ENCODE assay signal across 8 cellular contexts in the genomic region with DNA sequence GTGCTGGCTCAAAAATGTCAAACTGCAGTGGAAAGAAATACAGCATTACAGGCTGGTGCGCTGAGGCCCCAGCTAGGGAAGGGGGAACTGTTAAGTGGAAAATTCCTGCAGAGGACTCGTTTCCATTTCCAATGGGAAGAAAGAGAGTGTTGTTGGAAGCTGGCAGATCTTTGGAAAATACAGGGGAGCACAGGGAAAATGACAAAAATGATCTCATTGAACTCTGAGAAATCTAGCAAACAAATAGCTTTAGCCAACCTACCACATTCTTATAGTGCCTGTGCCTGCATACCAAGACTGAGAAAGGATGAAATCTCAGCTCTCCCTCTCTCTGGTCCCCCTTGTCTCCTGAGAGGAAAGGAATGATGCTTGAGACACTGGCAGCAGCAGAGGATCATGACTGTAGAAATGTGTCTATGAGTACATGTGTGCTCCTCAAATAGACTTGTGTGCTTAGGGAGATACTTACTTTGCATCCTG.
A peak's percentile ranks its signal among the peaks of the same experiment; 100 is the strongest.
DNase-seq lines count a peak whose midpoint lies in the region; ATAC-seq, FAIRE-seq and TF ChIP-seq lines count a peak whose summit lies in the region.

No MANE protein-coding gene starts in this region.

- H4K5ac ChIP-seq in mesendoderm (ENCODE audit: low read length), result no peak overlapping the region

- no peak overlapping the region for H3K4ac ChIP-seq in mesendoderm (ENCODE audit: low read depth, low read length)

- no peak overlapping the region for H3K23ac ChIP-seq in mesendoderm (ENCODE audit: low read length)

- H3K79me2 ChIP-seq in HepG2 (ENCODE audit: insufficient read depth, low read length), result no peaks in the 10 kb centered on the region
- H3K79me2 ChIP-seq in mesendoderm (ENCODE audit: control insufficient read depth, insufficient read depth, low read length), result no peaks in the 10 kb centered on the region

- POLR2A ChIA-PET in HepG2 (lab: Yijun Ruan, JAX), result interaction anchor here (0.6 to 2.1 kb wide), 8 partner anchors 10 to 768 kb away, joined by 3 to 14 read pairs (median 4); partner anchors contain the start of gene IRS1

- in situ Hi-C loops in HepG2 (cut with HindIII; ENCODE audit: extremely low pct_ligation_motif_present, low pct_unique_long_range_greater_than_20kb), result loop anchor here (10.0 kb wide), 1 partner anchor 773 kb away; no protein-coding TSS in a partner anchor

- H4K20me1 ChIP-seq in HepG2 (ENCODE audit: insufficient read depth, low read length), result no peaks in the 10 kb centered on the region

- 1% methylated on average over 2 of the region's 2 CpGs for WGBS in HepG2 (ENCODE audit: low lambda C conversion rate)
- 42% methylated on average over 2 of the region's 2 CpGs for WGBS in right lobe of liver (ENCODE audit: insufficient coverage, low coverage, low lambda C conversion rate, missing lambda C conversion rate)
- WGBS in mesendoderm (ENCODE audit: extremely low coverage, insufficient coverage, low lambda C conversion rate), result no CpG with 5 or more reads among the region's 2 CpGs

- ATAC-seq in HepG2, result peak; percentile 60
- ATAC-seq in right lobe of liver, result no peak
- ATAC-seq in HG02623 (IDR thresholded peaks at IDR 0.05; ENCODE audit: unreplicated experiment), result no peak
- no peak for ATAC-seq in HG03280 (IDR thresholded peaks at IDR 0.05; ENCODE audit: unreplicated experiment)

- FAIRE-seq in HepG2 (lab: Jason Lieb, UNC) (no peak), GM19239 (lab: Jason Lieb, UNC) (no peak)

- intact Hi-C loops in HepG2 (cut with micrococcal nuclease; ENCODE audit: unreplicated experiment), result loop anchor here (1.0 to 5.0 kb wide), 5 partner anchors 29 to 768 kb away; no protein-coding TSS in a partner anchor
- intact Hi-C loops in right lobe of liver (cut with DNase I), result no loop called here

- TF ChIP-seq CTCF in HepG2 (CRISPR knock-in tag; IDR thresholded peaks at IDR 0.05) (no peak), right lobe of liver (IDR thresholded peaks at IDR 0.05) (no peak)

- CTCF ChIA-PET in HepG2 (lab: Yijun Ruan, JAX; ENCODE audit: low intra/inter-chr PET ratio, low total read pairs), result no interaction called here

- peaks cover 38% of the 10 kb centered on the region for H3K4me1 ChIP-seq in HepG2 (ENCODE audit: insufficient read depth, low read length)
- no peaks in the 10 kb centered on the region for H3K4me1 ChIP-seq in right lobe of liver
- H3K4me1 ChIP-seq in mesendoderm (ENCODE audit: control insufficient read depth, low read depth, low read length), result peaks cover 6% of the 10 kb centered on the region

- no peak overlapping the region for H2BK5ac ChIP-seq in mesendoderm (ENCODE audit: low read length)

- TF ChIP-seq RAD21 in HepG2 (CRISPR knock-in tag; IDR thresholded peaks at IDR 0.05), result no peak

- DNase-seq in HepG2 (ENCODE audit: low spot score), result peak; percentile 50
- no peak for DNase-seq in right lobe of liver
- DNase-seq in cerebellar cortex (ENCODE audit: low spot score), result peak; percentile 50
- DNase-seq in mesendoderm, result peak; percentile 72
- DNase-seq in GM19239 (ENCODE audit: insufficient read length, low spot score), result no peak
- DNase-seq in SKM-1 treated with dmso at 0.1 percent for 144 hours (lab: John Stamatoyannopoulos, UW; ENCODE audit: unreplicated experiment), result no peak

- H3K4me2 ChIP-seq in HepG2 (ENCODE audit: low read depth, low read length) (peak overlapping the region; percentile 84), mesendoderm (ENCODE audit: low read length) (peak overlapping the region; percentile 11)

- no peak; a peak in 1 of 4 replicates for TF ChIP-seq EP300 in HepG2 (IDR thresholded peaks at IDR 0.05; ENCODE audit: low read depth in 2 of 2, low read length in 2 of 2)
- no peak for TF ChIP-seq EP300 in HepG2 (CRISPR knock-in tag; IDR thresholded peaks at IDR 0.05; ENCODE audit: borderline replicate concordance)

- H3K9ac ChIP-seq in HepG2 (ENCODE audit: insufficient read depth, low read depth, low read length), result peak overlapping the region; percentile 74
- peak overlapping the region; percentile 8 for H3K9ac ChIP-seq in mesendoderm (ENCODE audit: low read length)

- no peak for TF ChIP-seq POLR2A in HepG2 (IDR thresholded peaks at IDR 0.05; ENCODE audit: insufficient read depth in 1 of 2, low read depth in 2 of 2, low read length in 2 of 2)
- TF ChIP-seq POLR2A in right lobe of liver (IDR thresholded peaks at IDR 0.05), result no peak

- H3K27ac ChIP-seq in HepG2 (ENCODE audit: extremely low read length, insufficient read depth, low read length), result peak overlapping the region; percentile 72
- no peak overlapping the region for H3K27ac ChIP-seq in right lobe of liver
- peak overlapping the region; percentile 62 for H3K27ac ChIP-seq in mesendoderm (ENCODE audit: low read depth, low read length)

- no peaks in the 10 kb centered on the region for H3K36me3 ChIP-seq in HepG2 (replicated peaks in 1 of 2; ENCODE audit: control insufficient read depth in 1 of 2, insufficient read depth in 2 of 2, low read length in 2 of 2)
- no peaks in the 10 kb centered on the region for H3K36me3 ChIP-seq in right lobe of liver
- H3K36me3 ChIP-seq in mesendoderm (ENCODE audit: control insufficient read depth, insufficient read depth, low read length), result no peaks in the 10 kb centered on the region

- peak overlapping the region; percentile 58 to 78 (median 65) for H3K4me3 ChIP-seq in HepG2 (replicated peaks in 1 of 3; ENCODE audit: insufficient read depth in 1 of 3, low read depth in 2 of 3, low read length in 3 of 3)
- H3K4me3 ChIP-seq in right lobe of liver, result no peak overlapping the region
- no peak overlapping the region for H3K4me3 ChIP-seq in mesendoderm (ENCODE audit: low read length)

- H3K9me3 ChIP-seq in HepG2 (ENCODE audit: low read length) (no peaks in the 10 kb centered on the region), right lobe of liver (no peaks in the 10 kb centered on the region)

- no peak overlapping the region for H2BK15ac ChIP-seq in mesendoderm (replicated peaks; ENCODE audit: low read depth)

- H3K18ac ChIP-seq in mesendoderm (ENCODE audit: low read length), result peak overlapping the region; percentile 97

- H3K79me1 ChIP-seq in mesendoderm (ENCODE audit: low read length), result no peaks in the 10 kb centered on the region

- no peak overlapping the region for H2AK5ac ChIP-seq in mesendoderm (ENCODE audit: low read length)

- BruUV-seq in HepG2 (replicated peaks; lab: Mats Ljungman, UMichigan), result no TSS peak

- H2BK120ac ChIP-seq in mesendoderm (ENCODE audit: low read depth, low read length), result peak overlapping the region; percentile 82

- no peaks in the 10 kb centered on the region for H3K27me3 ChIP-seq in HepG2 (ENCODE audit: control insufficient read depth in 1 of 2, insufficient read depth in 2 of 2, low read length in 2 of 2)
- no peaks in the 10 kb centered on the region for H3K27me3 ChIP-seq in right lobe of liver
- no peaks in the 10 kb centered on the region for H3K27me3 ChIP-seq in mesendoderm (ENCODE audit: insufficient read depth, low read length, poor library complexity)

- peak overlapping the region; percentile 51 for H3K56ac ChIP-seq in mesendoderm (ENCODE audit: low read length)

- H2AFZ ChIP-seq in HepG2 (ENCODE audit: low read length), result peak overlapping the region; percentile 29

- H4K8ac ChIP-seq in mesendoderm (ENCODE audit: low read depth, low read length), result no peak overlapping the region

TF ChIP-seq in HepG2, 621 proteins besides CTCF, POLR2A, EP300 and RAD21 (continues in another document):
- TF ChIP-seq ZNF883 (CRISPR knock-in tag; IDR thresholded peaks at IDR 0.05; ENCODE audit: not compliant biosample characterization) (no peak), E2F2 (CRISPR knock-in tag; IDR thresholded peaks at IDR 0.05; ENCODE audit: borderline replicate concordance) (no peak), MED8 (CRISPR knock-in tag; IDR thresholded peaks at IDR 0.05; ENCODE audit: insufficient replicate concordance) (no peak), ZNF839 (CRISPR knock-in tag; IDR thresholded peaks at IDR 0.05; ENCODE audit: borderline replicate concordance) (no peak)
- TF ChIP-seq, protein P1, sequence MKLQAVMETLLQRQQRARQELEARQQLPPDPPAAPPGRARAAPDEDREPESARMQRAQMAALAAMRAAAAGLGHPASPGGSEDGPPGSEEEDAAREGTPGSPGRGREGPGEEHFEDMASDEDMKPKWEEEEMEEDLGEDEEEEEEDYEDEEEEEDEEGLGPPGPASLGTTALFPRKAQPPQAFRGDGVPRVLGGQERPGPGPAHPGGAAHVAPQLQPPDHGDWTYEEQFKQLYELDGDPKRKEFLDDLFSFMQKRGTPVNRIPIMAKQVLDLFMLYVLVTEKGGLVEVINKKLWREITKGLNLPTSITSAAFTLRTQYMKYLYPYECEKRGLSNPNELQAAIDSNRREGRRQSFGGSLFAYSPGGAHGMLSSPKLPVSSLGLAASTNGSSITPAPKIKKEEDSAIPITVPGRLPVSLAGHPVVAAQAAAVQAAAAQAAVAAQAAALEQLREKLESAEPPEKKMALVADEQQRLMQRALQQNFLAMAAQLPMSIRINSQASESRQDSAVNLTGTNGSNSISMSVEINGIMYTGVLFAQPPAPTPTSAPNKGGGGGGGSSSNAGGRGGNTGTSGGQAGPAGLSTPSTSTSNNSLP (IDR thresholded peaks at IDR 0.05; ENCODE audit: low read depth, low read length), result no peak
- TF ChIP-seq, protein P2, sequence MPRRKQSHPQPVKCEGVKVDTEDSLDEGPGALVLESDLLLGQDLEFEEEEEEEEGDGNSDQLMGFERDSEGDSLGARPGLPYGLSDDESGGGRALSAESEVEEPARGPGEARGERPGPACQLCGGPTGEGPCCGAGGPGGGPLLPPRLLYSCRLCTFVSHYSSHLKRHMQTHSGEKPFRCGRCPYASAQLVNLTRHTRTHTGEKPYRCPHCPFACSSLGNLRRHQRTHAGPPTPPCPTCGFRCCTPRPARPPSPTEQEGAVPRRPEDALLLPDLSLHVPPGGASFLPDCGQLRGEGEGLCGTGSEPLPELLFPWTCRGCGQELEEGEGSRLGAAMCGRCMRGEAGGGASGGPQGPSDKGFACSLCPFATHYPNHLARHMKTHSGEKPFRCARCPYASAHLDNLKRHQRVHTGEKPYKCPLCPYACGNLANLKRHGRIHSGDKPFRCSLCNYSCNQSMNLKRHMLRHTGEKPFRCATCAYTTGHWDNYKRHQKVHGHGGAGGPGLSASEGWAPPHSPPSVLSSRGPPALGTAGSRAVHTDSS (CRISPR knock-in tag; conservative IDR thresholded peaks at IDR 0.05), result no peak

Comparison
In these comparisons a context has a peak if more than half of its experiments do, and no peak if none do; other contexts are left out.
1. DNase-seq: peak in HepG2 (single experiment), cerebellar cortex (single experiment) and mesendoderm (single experiment); none in right lobe of liver (0 of 3), GM19239 (single experiment) and SKM-1 treated with dmso at 0.1 percent for 144 hours (single experiment).
2. H3K27ac ChIP-seq: peak in HepG2 (single experiment) and mesendoderm (single experiment); none in right lobe of liver (0 of 3).
3. H3K4me3 ChIP-seq: peak in HepG2 (3 of 3); none in right lobe of liver (0 of 3) and mesendoderm (single experiment).